1 cellular context compared by ENCODE assay signal in the genomic region with DNA sequence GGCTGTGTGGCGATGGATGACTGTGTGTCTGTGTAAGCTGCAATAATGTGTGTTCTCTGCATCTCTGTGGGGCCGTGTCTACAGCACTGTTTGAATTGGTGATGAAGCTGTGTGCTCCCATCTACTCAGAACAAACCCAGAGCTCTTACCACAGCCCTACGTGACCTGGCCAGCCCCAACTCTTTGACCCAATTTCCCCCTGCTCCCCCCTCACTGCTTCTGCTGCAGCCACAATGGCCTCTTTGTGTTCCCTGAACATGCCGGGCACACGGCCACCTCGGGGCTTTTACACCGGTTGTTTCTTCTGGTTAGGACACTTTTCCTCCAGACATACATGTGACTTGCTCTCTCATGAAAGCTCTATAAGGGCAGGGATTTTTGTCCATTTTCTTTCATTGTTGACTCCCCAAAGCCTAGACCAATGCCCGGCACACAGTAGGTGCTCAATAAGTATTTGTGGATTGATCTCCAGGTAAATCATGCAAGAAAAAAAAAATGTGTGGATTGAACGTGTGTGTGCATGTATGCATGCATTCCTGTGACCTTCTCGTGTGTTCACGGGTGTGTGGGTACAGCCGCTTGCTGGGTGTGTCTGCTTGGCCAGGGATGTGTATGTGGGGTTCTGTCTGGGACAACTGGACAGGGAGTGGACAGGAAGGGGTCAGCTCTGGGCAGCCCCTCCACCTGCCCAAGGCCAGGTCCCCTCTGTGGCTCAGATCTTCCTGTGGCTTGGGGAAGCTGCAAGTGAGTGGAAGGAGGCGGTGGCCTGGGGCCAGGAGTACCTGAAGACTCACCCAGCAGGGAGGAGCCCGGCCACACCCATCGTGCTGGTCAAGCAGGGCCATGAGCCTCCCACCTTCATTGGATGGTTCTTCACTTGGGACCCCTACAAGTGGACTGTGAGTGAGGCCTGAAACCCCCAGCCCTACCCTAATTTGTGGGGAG.
TF ChIP-seq lines count a peak whose summit lies in the region.

No MANE protein-coding gene starts in this region.

TF ChIP-seq in HepG2, 621 proteins besides CTCF, POLR2A, EP300 and RAD21 (continued from another document and continues in another):
- no peak for TF ChIP-seq SNAI1 (CRISPR knock-in tag; IDR thresholded peaks at IDR 0.05; ENCODE audit: borderline replicate concordance)
- no peak for TF ChIP-seq ZNF501 (CRISPR knock-in tag; IDR thresholded peaks at IDR 0.05)
- TF ChIP-seq ZNF766 (CRISPR knock-in tag; IDR thresholded peaks at IDR 0.05; ENCODE audit: borderline replicate concordance), result no peak
- no peak for TF ChIP-seq ZNF878 (CRISPR knock-in tag; IDR thresholded peaks at IDR 0.05)
- no peak for TF ChIP-seq DDIT3 (CRISPR knock-in tag; IDR thresholded peaks at IDR 0.05)
- TF ChIP-seq ELF4 (CRISPR knock-in tag; IDR thresholded peaks at IDR 0.05; ENCODE audit: borderline replicate concordance), result no peak
- no peak for TF ChIP-seq MZF1 (CRISPR knock-in tag; IDR thresholded peaks at IDR 0.05; ENCODE audit: borderline replicate concordance)
- no peak for TF ChIP-seq KLF12 (CRISPR knock-in tag; IDR thresholded peaks at IDR 0.05; ENCODE audit: borderline replicate concordance)
- TF ChIP-seq TGIF2 (CRISPR knock-in tag; IDR thresholded peaks at IDR 0.05), result no peak
- TF ChIP-seq, protein P1, sequence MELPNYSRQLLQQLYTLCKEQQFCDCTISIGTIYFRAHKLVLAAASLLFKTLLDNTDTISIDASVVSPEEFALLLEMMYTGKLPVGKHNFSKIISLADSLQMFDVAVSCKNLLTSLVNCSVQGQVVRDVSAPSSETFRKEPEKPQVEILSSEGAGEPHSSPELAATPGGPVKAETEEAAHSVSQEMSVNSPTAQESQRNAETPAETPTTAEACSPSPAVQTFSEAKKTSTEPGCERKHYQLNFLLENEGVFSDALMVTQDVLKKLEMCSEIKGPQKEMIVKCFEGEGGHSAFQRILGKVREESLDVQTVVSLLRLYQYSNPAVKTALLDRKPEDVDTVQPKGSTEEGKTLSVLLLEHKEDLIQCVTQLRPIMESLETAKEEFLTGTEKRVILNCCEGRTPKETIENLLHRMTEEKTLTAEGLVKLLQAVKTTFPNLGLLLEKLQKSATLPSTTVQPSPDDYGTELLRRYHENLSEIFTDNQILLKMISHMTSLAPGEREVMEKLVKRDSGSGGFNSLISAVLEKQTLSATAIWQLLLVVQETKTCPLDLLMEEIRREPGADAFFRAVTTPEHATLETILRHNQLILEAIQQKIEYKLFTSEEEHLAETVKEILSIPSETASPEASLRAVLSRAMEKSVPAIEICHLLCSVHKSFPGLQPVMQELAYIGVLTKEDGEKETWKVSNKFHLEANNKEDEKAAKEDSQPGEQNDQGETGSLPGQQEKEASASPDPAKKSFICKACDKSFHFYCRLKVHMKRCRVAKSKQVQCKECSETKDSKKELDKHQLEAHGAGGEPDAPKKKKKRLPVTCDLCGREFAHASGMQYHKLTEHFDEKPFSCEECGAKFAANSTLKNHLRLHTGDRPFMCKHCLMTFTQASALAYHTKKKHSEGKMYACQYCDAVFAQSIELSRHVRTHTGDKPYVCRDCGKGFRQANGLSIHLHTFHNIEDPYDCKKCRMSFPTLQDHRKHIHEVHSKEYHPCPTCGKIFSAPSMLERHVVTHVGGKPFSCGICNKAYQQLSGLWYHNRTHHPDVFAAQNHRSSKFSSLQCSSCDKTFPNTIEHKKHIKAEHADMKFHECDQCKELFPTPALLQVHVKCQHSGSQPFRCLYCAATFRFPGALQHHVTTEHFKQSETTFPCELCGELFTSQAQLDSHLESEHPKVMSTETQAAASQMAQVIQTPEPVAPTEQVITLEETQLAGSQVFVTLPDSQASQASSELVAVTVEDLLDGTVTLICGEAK (IDR thresholded peaks at IDR 0.05), result no peak
- TF ChIP-seq, protein P1 (CRISPR knock-in tag; IDR thresholded peaks at IDR 0.05), result no peak
- TF ChIP-seq PRPF4 (IDR thresholded peaks at IDR 0.05; ENCODE audit: low read depth, low read length, poor library complexity, severe bottlenecking), result no peak
- TF ChIP-seq, protein P2, sequence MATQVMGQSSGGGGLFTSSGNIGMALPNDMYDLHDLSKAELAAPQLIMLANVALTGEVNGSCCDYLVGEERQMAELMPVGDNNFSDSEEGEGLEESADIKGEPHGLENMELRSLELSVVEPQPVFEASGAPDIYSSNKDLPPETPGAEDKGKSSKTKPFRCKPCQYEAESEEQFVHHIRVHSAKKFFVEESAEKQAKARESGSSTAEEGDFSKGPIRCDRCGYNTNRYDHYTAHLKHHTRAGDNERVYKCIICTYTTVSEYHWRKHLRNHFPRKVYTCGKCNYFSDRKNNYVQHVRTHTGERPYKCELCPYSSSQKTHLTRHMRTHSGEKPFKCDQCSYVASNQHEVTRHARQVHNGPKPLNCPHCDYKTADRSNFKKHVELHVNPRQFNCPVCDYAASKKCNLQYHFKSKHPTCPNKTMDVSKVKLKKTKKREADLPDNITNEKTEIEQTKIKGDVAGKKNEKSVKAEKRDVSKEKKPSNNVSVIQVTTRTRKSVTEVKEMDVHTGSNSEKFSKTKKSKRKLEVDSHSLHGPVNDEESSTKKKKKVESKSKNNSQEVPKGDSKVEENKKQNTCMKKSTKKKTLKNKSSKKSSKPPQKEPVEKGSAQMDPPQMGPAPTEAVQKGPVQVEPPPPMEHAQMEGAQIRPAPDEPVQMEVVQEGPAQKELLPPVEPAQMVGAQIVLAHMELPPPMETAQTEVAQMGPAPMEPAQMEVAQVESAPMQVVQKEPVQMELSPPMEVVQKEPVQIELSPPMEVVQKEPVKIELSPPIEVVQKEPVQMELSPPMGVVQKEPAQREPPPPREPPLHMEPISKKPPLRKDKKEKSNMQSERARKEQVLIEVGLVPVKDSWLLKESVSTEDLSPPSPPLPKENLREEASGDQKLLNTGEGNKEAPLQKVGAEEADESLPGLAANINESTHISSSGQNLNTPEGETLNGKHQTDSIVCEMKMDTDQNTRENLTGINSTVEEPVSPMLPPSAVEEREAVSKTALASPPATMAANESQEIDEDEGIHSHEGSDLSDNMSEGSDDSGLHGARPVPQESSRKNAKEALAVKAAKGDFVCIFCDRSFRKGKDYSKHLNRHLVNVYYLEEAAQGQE (IDR thresholded peaks at IDR 0.05; ENCODE audit: borderline replicate concordance in 1 of 2, low read depth in 1 of 2, low read length in 2 of 2), result peak in 1 of 2 experiments; percentile 3; a peak in 1 of 4 replicates
- no peak for TF ChIP-seq ZFP37 (CRISPR knock-in tag; IDR thresholded peaks at IDR 0.05; ENCODE audit: borderline replicate concordance)
- no peak for TF ChIP-seq FOXC1 (CRISPR knock-in tag; IDR thresholded peaks at IDR 0.05; ENCODE audit: borderline replicate concordance)
- TF ChIP-seq SOX6 (IDR thresholded peaks at IDR 0.05), result no peak
- TF ChIP-seq SOX6 (CRISPR knock-in tag; IDR thresholded peaks at IDR 0.05), result peak; percentile 45; the same call in 1 of the 2 replicates
- TF ChIP-seq, protein P3, sequence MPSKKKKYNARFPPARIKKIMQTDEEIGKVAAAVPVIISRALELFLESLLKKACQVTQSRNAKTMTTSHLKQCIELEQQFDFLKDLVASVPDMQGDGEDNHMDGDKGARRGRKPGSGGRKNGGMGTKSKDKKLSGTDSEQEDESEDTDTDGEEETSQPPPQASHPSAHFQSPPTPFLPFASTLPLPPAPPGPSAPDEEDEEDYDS (CRISPR knock-in tag; IDR thresholded peaks at IDR 0.05), result peak; percentile 32; the same call in 1 of the 2 replicates
- TF ChIP-seq, protein P4, sequence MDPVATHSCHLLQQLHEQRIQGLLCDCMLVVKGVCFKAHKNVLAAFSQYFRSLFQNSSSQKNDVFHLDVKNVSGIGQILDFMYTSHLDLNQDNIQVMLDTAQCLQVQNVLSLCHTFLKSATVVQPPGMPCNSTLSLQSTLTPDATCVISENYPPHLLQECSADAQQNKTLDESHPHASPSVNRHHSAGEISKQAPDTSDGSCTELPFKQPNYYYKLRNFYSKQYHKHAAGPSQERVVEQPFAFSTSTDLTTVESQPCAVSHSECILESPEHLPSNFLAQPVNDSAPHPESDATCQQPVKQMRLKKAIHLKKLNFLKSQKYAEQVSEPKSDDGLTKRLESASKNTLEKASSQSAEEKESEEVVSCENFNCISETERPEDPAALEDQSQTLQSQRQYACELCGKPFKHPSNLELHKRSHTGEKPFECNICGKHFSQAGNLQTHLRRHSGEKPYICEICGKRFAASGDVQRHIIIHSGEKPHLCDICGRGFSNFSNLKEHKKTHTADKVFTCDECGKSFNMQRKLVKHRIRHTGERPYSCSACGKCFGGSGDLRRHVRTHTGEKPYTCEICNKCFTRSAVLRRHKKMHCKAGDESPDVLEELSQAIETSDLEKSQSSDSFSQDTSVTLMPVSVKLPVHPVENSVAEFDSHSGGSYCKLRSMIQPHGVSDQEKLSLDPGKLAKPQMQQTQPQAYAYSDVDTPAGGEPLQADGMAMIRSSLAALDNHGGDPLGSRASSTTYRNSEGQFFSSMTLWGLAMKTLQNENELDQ (CRISPR knock-in tag; IDR thresholded peaks at IDR 0.05; ENCODE audit: borderline replicate concordance), result no peak
- TF ChIP-seq, protein P5, sequence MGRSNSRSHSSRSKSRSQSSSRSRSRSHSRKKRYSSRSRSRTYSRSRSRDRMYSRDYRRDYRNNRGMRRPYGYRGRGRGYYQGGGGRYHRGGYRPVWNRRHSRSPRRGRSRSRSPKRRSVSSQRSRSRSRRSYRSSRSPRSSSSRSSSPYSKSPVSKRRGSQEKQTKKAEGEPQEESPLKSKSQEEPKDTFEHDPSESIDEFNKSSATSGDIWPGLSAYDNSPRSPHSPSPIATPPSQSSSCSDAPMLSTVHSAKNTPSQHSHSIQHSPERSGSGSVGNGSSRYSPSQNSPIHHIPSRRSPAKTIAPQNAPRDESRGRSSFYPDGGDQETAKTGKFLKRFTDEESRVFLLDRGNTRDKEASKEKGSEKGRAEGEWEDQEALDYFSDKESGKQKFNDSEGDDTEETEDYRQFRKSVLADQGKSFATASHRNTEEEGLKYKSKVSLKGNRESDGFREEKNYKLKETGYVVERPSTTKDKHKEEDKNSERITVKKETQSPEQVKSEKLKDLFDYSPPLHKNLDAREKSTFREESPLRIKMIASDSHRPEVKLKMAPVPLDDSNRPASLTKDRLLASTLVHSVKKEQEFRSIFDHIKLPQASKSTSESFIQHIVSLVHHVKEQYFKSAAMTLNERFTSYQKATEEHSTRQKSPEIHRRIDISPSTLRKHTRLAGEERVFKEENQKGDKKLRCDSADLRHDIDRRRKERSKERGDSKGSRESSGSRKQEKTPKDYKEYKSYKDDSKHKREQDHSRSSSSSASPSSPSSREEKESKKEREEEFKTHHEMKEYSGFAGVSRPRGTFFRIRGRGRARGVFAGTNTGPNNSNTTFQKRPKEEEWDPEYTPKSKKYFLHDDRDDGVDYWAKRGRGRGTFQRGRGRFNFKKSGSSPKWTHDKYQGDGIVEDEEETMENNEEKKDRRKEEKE (IDR thresholded peaks at IDR 0.05), result no peak
- no peak for TF ChIP-seq ZNF432 (CRISPR knock-in tag; IDR thresholded peaks at IDR 0.05; ENCODE audit: borderline replicate concordance)
- TF ChIP-seq YY1 (IDR thresholded peaks at IDR 0.05; ENCODE audit: insufficient read depth, insufficient replicate concordance, low read depth, low read length), result peak; percentile 47
- TF ChIP-seq PAX8 (CRISPR knock-in tag; IDR thresholded peaks at IDR 0.05; ENCODE audit: borderline replicate concordance), result no peak
- TF ChIP-seq FOSL1 (CRISPR knock-in tag; IDR thresholded peaks at IDR 0.05; ENCODE audit: borderline replicate concordance), result no peak
- TF ChIP-seq ZBTB3 (CRISPR knock-in tag; IDR thresholded peaks at IDR 0.05; ENCODE audit: borderline replicate concordance, low read depth), result no peak
- no peak for TF ChIP-seq CBX5 (CRISPR knock-in tag; IDR thresholded peaks at IDR 0.05; ENCODE audit: borderline replicate concordance)
- no peak for TF ChIP-seq POLR2G (IDR thresholded peaks at IDR 0.05; ENCODE audit: low read depth, low read length)
- TF ChIP-seq SUZ12 (IDR thresholded peaks at IDR 0.05; ENCODE audit: low read depth, low read length), result no peak
- TF ChIP-seq KLF9 (CRISPR knock-in tag; IDR thresholded peaks at IDR 0.05; ENCODE audit: low read depth), result no peak
- TF ChIP-seq RNF2 (conservative IDR thresholded peaks at IDR 0.05; ENCODE audit: low read depth), result no peak
- TF ChIP-seq ZNF776 (CRISPR knock-in tag; IDR thresholded peaks at IDR 0.05), result no peak
- TF ChIP-seq, protein P6, sequence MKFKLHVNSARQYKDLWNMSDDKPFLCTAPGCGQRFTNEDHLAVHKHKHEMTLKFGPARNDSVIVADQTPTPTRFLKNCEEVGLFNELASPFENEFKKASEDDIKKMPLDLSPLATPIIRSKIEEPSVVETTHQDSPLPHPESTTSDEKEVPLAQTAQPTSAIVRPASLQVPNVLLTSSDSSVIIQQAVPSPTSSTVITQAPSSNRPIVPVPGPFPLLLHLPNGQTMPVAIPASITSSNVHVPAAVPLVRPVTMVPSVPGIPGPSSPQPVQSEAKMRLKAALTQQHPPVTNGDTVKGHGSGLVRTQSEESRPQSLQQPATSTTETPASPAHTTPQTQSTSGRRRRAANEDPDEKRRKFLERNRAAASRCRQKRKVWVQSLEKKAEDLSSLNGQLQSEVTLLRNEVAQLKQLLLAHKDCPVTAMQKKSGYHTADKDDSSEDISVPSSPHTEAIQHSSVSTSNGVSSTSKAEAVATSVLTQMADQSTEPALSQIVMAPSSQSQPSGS (CRISPR knock-in tag; IDR thresholded peaks at IDR 0.05), result no peak
- no peak for TF ChIP-seq ZEB1 (IDR thresholded peaks at IDR 0.05; ENCODE audit: insufficient replicate concordance, low read depth)
- TF ChIP-seq U2AF2 (IDR thresholded peaks at IDR 0.05; ENCODE audit: low read depth, low read length), result no peak
